In the genomic region with DNA sequence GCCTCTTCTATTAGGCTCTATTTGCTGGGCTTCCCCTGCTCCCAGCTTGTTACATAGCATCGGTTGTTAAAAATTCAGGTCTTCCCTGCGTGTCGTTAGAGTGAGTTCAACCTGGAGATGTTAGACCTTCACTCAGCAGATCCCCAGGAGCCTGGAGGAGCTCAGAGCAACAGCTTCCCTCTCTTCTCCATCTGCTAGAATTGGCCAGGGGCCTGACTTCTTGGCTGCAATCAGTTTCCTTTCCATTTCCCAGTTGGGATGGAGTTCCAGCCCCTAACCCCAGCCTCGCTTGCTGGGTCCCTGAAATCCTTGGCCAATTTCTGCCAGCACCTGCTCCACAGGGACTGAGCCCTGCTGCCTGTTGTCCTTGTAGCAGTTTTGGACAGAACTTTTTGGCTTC, we compare ENCODE assay signal across 23 cellular contexts. TPM values are rescaled to one million over a fixed set of nuclear protein-coding genes. Genes with fewer than 3 reads are reported as not detected.
DNase-seq lines count a peak whose midpoint lies in the region; ATAC-seq and TF ChIP-seq lines count a peak whose summit lies in the region.
"Had no signal": no experiment of that assay in that cellular context is flagged by ENCODE, and none has a peak within 500 bp of the region (broad histone marks: within the 10 kb centered on the region; RNA-seq: fewer than 3 reads in every experiment).

No MANE protein-coding gene starts in this region.

- H3K27me3 ChIP-seq in dorsolateral prefrontal cortex (peaks cover 0 to 4% (median 0%) of the 10 kb centered on the region in 45 donors), neural progenitor cell (no peaks in the 10 kb centered on the region)
- H3K27me3 ChIP-seq: BE2C; BLaER1 treated with 17β-estradiol and CSF1 and Interleukin-3, amounts not matched to agents 10 nM and 100 nM had no signal

- H3K9me3 Mint-ChIP-seq in neural progenitor cell: no peaks in the 10 kb centered on the region
- H3K9me3 Mint-ChIP-seq: CD4-positive, alpha-beta T cell had no signal

- TF ChIP-seq CTCF in dorsolateral prefrontal cortex (IDR thresholded peaks at IDR 0.05 in 54 of 56, conservative IDR thresholded peaks at IDR 0.05 in 2 of 56; ENCODE audit: low read depth in 1 of 56, partially characterized antibody in 56 of 56) (no peak), neural progenitor cell (IDR thresholded peaks at IDR 0.05) (no peak)

- H2AFZ ChIP-seq in neural progenitor cell (replicated peaks): peak overlapping the region; percentile 72

- no peak overlapping the region for H3K4me3 ChIP-seq in dorsolateral prefrontal cortex
- H3K4me3 ChIP-seq in neural progenitor cell: no peak overlapping the region
- H3K4me3 ChIP-seq: A549; BLaER1 treated with 17β-estradiol and CSF1 and Interleukin-3, amounts not matched to agents 10 nM and 100 nM had no signal

- H3K27ac Mint-ChIP-seq in neural progenitor cell: no peak overlapping the region
- H3K27ac Mint-ChIP-seq: CD14-positive monocyte; CD4-positive, alpha-beta T cell; CD8-positive, alpha-beta memory T cell; H9 had no signal

- peaks cover 19% of the 10 kb centered on the region for H3F3A ChIP-seq in neural progenitor cell (ENCODE audit: low read depth)

- intact Hi-C loops in dorsolateral prefrontal cortex (cut with DNase I): no loop called here
- intact Hi-C loops in cardiac septum (cut with DNase I): no loop called here

- H3K4me2 ChIP-seq in neural progenitor cell: no peak overlapping the region
- H3K4me2 ChIP-seq: A549; BLaER1 treated with 17β-estradiol and CSF1 and Interleukin-3, amounts not matched to agents 10 nM and 100 nM had no signal

- H3K4me1 ChIP-seq in neural progenitor cell: peaks cover 23% of the 10 kb centered on the region
- H3K4me1 ChIP-seq: A549; BE2C; BLaER1 treated with 17β-estradiol and CSF1 and Interleukin-3, amounts not matched to agents 10 nM and 100 nM had no signal

- ATAC-seq in HG03097 (IDR thresholded peaks at IDR 0.05; ENCODE audit: low FRiP score, unreplicated experiment): no peak
- ATAC-seq: A549, HCT116 had no signal

- in situ Hi-C loops in G401 (cut with HindIII; ENCODE audit: low sequenced_read_pairs): no loop called here

- H3K79me2 ChIP-seq in neural progenitor cell (ENCODE audit: low read depth): no peaks in the 10 kb centered on the region

- no peak overlapping the region for H3K4me3 Mint-ChIP-seq in neural progenitor cell
- H3K4me3 Mint-ChIP-seq: CD14-positive monocyte; CD4-positive, alpha-beta T cell; CD8-positive, alpha-beta memory T cell; H9 had no signal

- no peak overlapping the region for H3K9ac ChIP-seq in neural progenitor cell
- H3K9ac ChIP-seq: BLaER1 treated with 17β-estradiol and CSF1 and Interleukin-3, amounts not matched to agents 10 nM and 100 nM had no signal

- H3K27ac ChIP-seq in angular gyrus (ENCODE audit: low read depth, low read length) (peak overlapping the region; percentile 53), dorsolateral prefrontal cortex (peak overlapping the region in 31 of 59 donors; percentile 16 to 74 (median 38)), neural progenitor cell (no peak overlapping the region)
- H3K27ac ChIP-seq: A549; BLaER1 treated with 17β-estradiol and CSF1 and Interleukin-3, amounts not matched to agents 10 nM and 100 nM had no signal

- H4K20me1 ChIP-seq in neural progenitor cell (ENCODE audit: low read depth): no peaks in the 10 kb centered on the region
- H4K20me1 ChIP-seq: BLaER1 treated with 17β-estradiol and CSF1 and Interleukin-3, amounts not matched to agents 10 nM and 100 nM had no signal

- no peaks in the 10 kb centered on the region for H3K9me3 ChIP-seq in neural progenitor cell (ENCODE audit: low read depth)
- H3K9me3 ChIP-seq: A549; BE2C; BLaER1 treated with 17β-estradiol and CSF1 and Interleukin-3, amounts not matched to agents 10 nM and 100 nM had no signal

- DNase-seq in G401 (ENCODE audit: low spot score): peak; percentile 86
- DNase-seq in dorsolateral prefrontal cortex: peak in 1 of 10 donors; percentile 67
- no peak for DNase-seq in neural progenitor cell (ENCODE audit: low spot score)
- DNase-seq in cardiac septum (ENCODE audit: low spot score): no peak
- no peak for DNase-seq in DMS53 treated with DMSO at 0.1 percent for 48 hours (lab: John Stamatoyannopoulos, UW; ENCODE audit: unreplicated experiment)
- DNase-seq: 8988T; ACHN; AML-193; BE2C; CD4-positive, alpha-beta T cell; CD8-positive, alpha-beta memory T cell; DMS153; DMS79; EL; GF-D8; H9 had no signal

- no peaks in the 10 kb centered on the region for H3K36me3 Mint-ChIP-seq in neural progenitor cell
- H3K36me3 Mint-ChIP-seq: CD14-positive monocyte had no signal

- peaks cover 6% of the 10 kb centered on the region for H3K27me3 Mint-ChIP-seq in neural progenitor cell (ENCODE audit: insufficient read depth, low read depth)

- peaks cover 17% of the 10 kb centered on the region for H3K4me1 Mint-ChIP-seq in neural progenitor cell
- H3K4me1 Mint-ChIP-seq: CD14-positive monocyte; CD8-positive, alpha-beta memory T cell had no signal

- H3K36me3 ChIP-seq in neural progenitor cell: no peaks in the 10 kb centered on the region
- H3K36me3 ChIP-seq: BE2C; BLaER1 treated with 17β-estradiol and CSF1 and Interleukin-3, amounts not matched to agents 10 nM and 100 nM had no signal

RNA-seq across cellular contexts. Expression of gene MT1HL1, which starts 55.9 kb away (rescaled TPM):
- total RNA-seq in G401 (2014; rRNA removed; shearing (Covaris generic)): not detected in 2 replicates
- total RNA-seq in dorsolateral prefrontal cortex (not detected), neural progenitor cell (ENCODE audit: low replicate concordance) (not detected in 2 replicates), cardiac septum (not detected)
- total RNA-seq: CD4-positive, alpha-beta T cell; CD8-positive, alpha-beta memory T cell; H4; H9 had no signal
